In genomic region chr2:47903781-47904447, GRCh38 we compare ENCODE assay signal across 8 cellular contexts. TPM values are rescaled to one million over a fixed set of nuclear protein-coding genes. Genes with fewer than 3 reads are reported as not detected.
DNase-seq lines count a peak whose midpoint lies in the region; ATAC-seq, FAIRE-seq and TF ChIP-seq lines count a peak whose summit lies in the region.

No MANE protein-coding gene starts in this region.

- H3K36me3 ChIP-seq in ES-I3 (ENCODE audit: insufficient read depth, low read length) (no peaks in the 10 kb centered on the region; the same call in 1 of the 2 replicates), Panc1 (ENCODE audit: control insufficient read depth, insufficient read depth, low read length) (peaks cover 5% of the 10 kb centered on the region), pancreas (no peaks in the 10 kb centered on the region)

- DNase-seq in Panc1 (ENCODE audit: low read depth, low spot score) (no peak), epithelial cell of prostate (ENCODE audit: low read depth, low spot score) (no peak), pancreas (no peak), T-helper 9 cell (no peak)

- H3K9me3 ChIP-seq in ES-I3 (ENCODE audit: control insufficient read depth, insufficient read depth, low read length) (no peaks in the 10 kb centered on the region), Panc1 (ENCODE audit: control insufficient read depth, insufficient read depth, low read depth, low read length) (no peaks in the 10 kb centered on the region), pancreas (no peaks in the 10 kb centered on the region)

- peak overlapping the region; percentile 98 for H3K9ac ChIP-seq in ES-I3 (ENCODE audit: low read depth, low read length)

- ATAC-seq in Panc1 (no peak), pancreas (no peak), GM21526 (IDR thresholded peaks at IDR 0.05; ENCODE audit: low FRiP score, unreplicated experiment) (no peak), GM19467 (IDR thresholded peaks at IDR 0.05; ENCODE audit: unreplicated experiment) (no peak), GM21717 (IDR thresholded peaks at IDR 0.05; ENCODE audit: unreplicated experiment) (no peak)

- no peak for FAIRE-seq in pancreas (lab: Jason Lieb, UNC)

- in situ Hi-C loops in Panc1 (cut with HindIII; ENCODE audit: low pct_unique_long_range_greater_than_20kb, low sequenced_read_pairs) = no loop called here

- H3K27me3 ChIP-seq in Panc1 (ENCODE audit: control insufficient read depth, insufficient read depth, low read length) (no peaks in the 10 kb centered on the region), pancreas (no peaks in the 10 kb centered on the region)

- H3K4me3 ChIP-seq in Panc1 (ENCODE audit: low read depth in 2 of 2, low read length in 2 of 2) (peak overlapping the region; percentile 78 to 98), pancreas (peak overlapping the region; percentile 64 to 88 (median 78))

- H3K27ac ChIP-seq in Panc1 (ENCODE audit: low read length) (peak overlapping the region; percentile 89), epithelial cell of prostate (peak overlapping the region; percentile 99), pancreas (peak overlapping the region in 3 of 4 donors; percentile 95 to 99 (median 98))

- TSS peak; percentile 63 for BruUV-seq in Panc1 (replicated peaks; lab: Mats Ljungman, UMichigan)

- CTCF ChIA-PET in Panc1 (lab: Charles Lee) = interaction anchor here (0.6 kb wide), 1 partner anchor 196 kb away, joined by 3 read pairs; no protein-coding TSS in a partner anchor

- 0% methylated on average over 9 of the region's 9 CpGs for WGBS in pancreas, 2 donors

- TF ChIP-seq CTCF in Panc1 (IDR thresholded peaks at IDR 0.05) (no peak), pancreas (IDR thresholded peaks at IDR 0.05) (no peak)

- POLR2A ChIA-PET in Panc1 (lab: Charles Lee) = interaction anchor here (0.5 kb wide), 1 partner anchor 116 kb away, joined by 8 read pairs; no protein-coding TSS in a partner anchor

- intact Hi-C loops in Panc1 (cut with micrococcal nuclease; ENCODE audit: unreplicated experiment) = no loop called here
- intact Hi-C loops in pancreas (cut with DNase I) = no loop called here

- peaks cover 4% of the 10 kb centered on the region; the same call in 1 of the 2 replicates for H3K4me1 ChIP-seq in ES-I3 (ENCODE audit: insufficient read depth, low read length)
- peaks cover 20% of the 10 kb centered on the region for H3K4me1 ChIP-seq in Panc1 (ENCODE audit: control insufficient read depth, insufficient read depth, low read length)
- H3K4me1 ChIP-seq in pancreas = peaks cover 0 to 28% (median 18%) of the 10 kb centered on the region in 3 donors

RNA-seq across cellular contexts. Expression of gene FBXO11, which starts 2.4 kb away (rescaled TPM):
- total RNA-seq in Panc1 (2021; ENCODE audit: unreplicated experiment) (58.9 TPM), pancreas (10 to 100 TPM; 19.6 to 40.1 (median 24.8) TPM)
- polyA plus RNA-seq in Panc1 (2012; ENCODE audit: insufficient read length) = 22.5 TPM
- 10 to 100 TPM; 15.2 to 27.6 TPM for polyA plus RNA-seq in pancreas
